ENCODE assay signal across 1 cellular context in genomic region chr15:59595434-59595915, GRCh38.
TF ChIP-seq lines count a peak whose summit lies in the region.

No MANE protein-coding gene starts in this region.

TF ChIP-seq in HepG2, 621 proteins besides CTCF, POLR2A, EP300 and RAD21 (continued from another document):
- TF ChIP-seq AGO2 (optimal IDR thresholded peaks at IDR 0.05; ENCODE audit: low read depth, low read length) = no peak
- TF ChIP-seq CBX5 (CRISPR knock-in tag; IDR thresholded peaks at IDR 0.05; ENCODE audit: borderline replicate concordance) = no peak
- TF ChIP-seq ZNF367 (CRISPR knock-in tag; IDR thresholded peaks at IDR 0.05; ENCODE audit: borderline replicate concordance) = no peak
- 0 out of 2 replicates have a peak, but pooled peaks have one; percentile 16 for TF ChIP-seq SAP130 (CRISPR knock-in tag; IDR thresholded peaks at IDR 0.05; ENCODE audit: low read depth)
- TF ChIP-seq, protein P1, sequence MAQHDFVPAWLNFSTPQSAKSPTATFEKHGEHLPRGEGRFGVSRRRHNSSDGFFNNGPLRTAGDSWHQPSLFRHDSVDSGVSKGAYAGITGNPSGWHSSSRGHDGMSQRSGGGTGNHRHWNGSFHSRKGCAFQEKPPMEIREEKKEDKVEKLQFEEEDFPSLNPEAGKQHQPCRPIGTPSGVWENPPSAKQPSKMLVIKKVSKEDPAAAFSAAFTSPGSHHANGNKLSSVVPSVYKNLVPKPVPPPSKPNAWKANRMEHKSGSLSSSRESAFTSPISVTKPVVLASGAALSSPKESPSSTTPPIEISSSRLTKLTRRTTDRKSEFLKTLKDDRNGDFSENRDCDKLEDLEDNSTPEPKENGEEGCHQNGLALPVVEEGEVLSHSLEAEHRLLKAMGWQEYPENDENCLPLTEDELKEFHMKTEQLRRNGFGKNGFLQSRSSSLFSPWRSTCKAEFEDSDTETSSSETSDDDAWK (CRISPR knock-in tag; IDR thresholded peaks at IDR 0.05) = no peak
- TF ChIP-seq HMG20B (CRISPR knock-in tag; conservative IDR thresholded peaks at IDR 0.05) = no peak
- no peak for TF ChIP-seq ZNF318 (CRISPR knock-in tag; IDR thresholded peaks at IDR 0.05)
- no peak for TF ChIP-seq ZNF205 (CRISPR knock-in tag; IDR thresholded peaks at IDR 0.05)
- TF ChIP-seq ISX (CRISPR knock-in tag; conservative IDR thresholded peaks at IDR 0.05) = no peak
- TF ChIP-seq PBX3 (CRISPR knock-in tag; IDR thresholded peaks at IDR 0.05; ENCODE audit: borderline replicate concordance) = no peak
- peak; percentile 35; the same call in 1 of the 2 replicates for TF ChIP-seq NCOA2 (CRISPR knock-in tag; IDR thresholded peaks at IDR 0.05)
- TF ChIP-seq NFYC (CRISPR knock-in tag; IDR thresholded peaks at IDR 0.05) = no peak
TF ChIP-seq in HepG2: peak in this region for 42.
